8 cellular contexts compared by ENCODE assay signal in genomic region chr2:216013080-216013909, GRCh38. TPM values are rescaled to one million over a fixed set of nuclear protein-coding genes. Genes with fewer than 3 reads are reported as not detected.
DNase-seq lines count a peak whose midpoint lies in the region; ATAC-seq and TF ChIP-seq lines count a peak whose summit lies in the region.

Gene MREG (minus strand): TSS chr2:216013551. CDS start chr2:216013327, 224 bp downstream.

- peak within 1 kb of the TSS; percentile 63 for H3K4me2 ChIP-seq in SU-DHL-6 (ENCODE audit: low read depth, low read length, poor library complexity, severe bottlenecking)

- peaks cover 6% of the 10 kb centered on the region; the same call in 1 of the 2 replicates for H3K79me2 ChIP-seq in SU-DHL-6 (ENCODE audit: insufficient read depth, low read length)

- H4K20me1 ChIP-seq in SU-DHL-6 (ENCODE audit: low read depth, low read length) = no peaks in the 10 kb centered on the region

- peak within 1 kb of the TSS; percentile 62 for H3K4me3 ChIP-seq in SU-DHL-6 (ENCODE audit: insufficient read depth, low read length, poor library complexity, severe bottlenecking)
- H3K4me3 ChIP-seq in heart left ventricle = peak within 1 kb of the TSS; percentile 34 to 71 (median 56)

- H3K4me1 ChIP-seq in heart left ventricle = peaks cover 0 to 25% (median 7%) of the 10 kb centered on the region in 12 donors

- peak within 1 kb of the TSS; percentile 67 for H3K9ac ChIP-seq in SU-DHL-6 (ENCODE audit: low read length)

- H3K27me3 Mint-ChIP-seq in activated naive CD8-positive, alpha-beta T cell treated with anti-CD3 and anti-CD28 coated beads, Interleukin-2, amount 10 ng/mL, durations not matched to agents 7 days and 5 days = no peaks in the 10 kb centered on the region
- no peaks in the 10 kb centered on the region for H3K27me3 Mint-ChIP-seq in type B pancreatic cell

- H3K27me3 ChIP-seq in SU-DHL-6 (ENCODE audit: low read length) = no peaks in the 10 kb centered on the region
- no peaks in the 10 kb centered on the region for H3K27me3 ChIP-seq in heart left ventricle

- no peaks in the 10 kb centered on the region for H3K9me2 ChIP-seq in SU-DHL-6 (replicated peaks; ENCODE audit: insufficient read depth, low read length)

- TF ChIP-seq CTCF in GM12873 (IDR thresholded peaks at IDR 0.05; ENCODE audit: insufficient read depth, low read depth, low read length, missing control alignments) (peak; percentile 76), SU-DHL-6 (IDR thresholded peaks at IDR 0.05; ENCODE audit: insufficient read depth, low read length, poor library complexity, severe bottlenecking) (peak; percentile 68), heart left ventricle (IDR thresholded peaks at IDR 0.05) (peak; percentile 47 to 74 (median 65)), type B pancreatic cell (conservative IDR thresholded peaks at IDR 0.05) (peak; percentile 82)

- H3K4me1 Mint-ChIP-seq in activated naive CD8-positive, alpha-beta T cell treated with anti-CD3 and anti-CD28 coated beads, Interleukin-2, amount 10 ng/mL, durations not matched to agents 7 days and 5 days = peaks cover 40% of the 10 kb centered on the region
- H3K4me1 Mint-ChIP-seq in type B pancreatic cell (ENCODE audit: unreplicated experiment) = peaks cover 4% of the 10 kb centered on the region

- H3K27ac Mint-ChIP-seq in activated naive CD8-positive, alpha-beta T cell treated with anti-CD3 and anti-CD28 coated beads, Interleukin-2, amount 10 ng/mL, durations not matched to agents 7 days and 5 days = peak within 1 kb of the TSS; percentile 65
- peak within 1 kb of the TSS; percentile 77 for H3K27ac Mint-ChIP-seq in type B pancreatic cell

- peak within 1 kb of the TSS; percentile 90 for H3K4me3 Mint-ChIP-seq in activated naive CD8-positive, alpha-beta T cell treated with anti-CD3 and anti-CD28 coated beads, Interleukin-2, amount 10 ng/mL, durations not matched to agents 7 days and 5 days
- peak within 1 kb of the TSS; percentile 91 for H3K4me3 Mint-ChIP-seq in type B pancreatic cell

- ATAC-seq in HG02610 (IDR thresholded peaks at IDR 0.05; ENCODE audit: unreplicated experiment) (peak; percentile 33), heart left ventricle (peak in 3 of 4 donors; percentile 73 to 91 (median 85))
- ATAC-seq in activated naive CD8-positive, alpha-beta T cell treated with anti-CD3 and anti-CD28 coated beads, Interleukin-2, amount 10 ng/mL, durations not matched to agents 7 days and 5 days (ENCODE audit: low read depth) = peak; percentile 66

- WGBS in heart left ventricle, 4 donors = 1 to 2% (median 1%) methylated on average over 35 to 70 of the region's 70 CpGs

- H3F3A ChIP-seq in SU-DHL-6 (ENCODE audit: insufficient read depth) = peaks cover 7% of the 10 kb centered on the region; the same call in 1 of the 2 replicates

- H3K9me3 ChIP-seq in SU-DHL-6 (ENCODE audit: insufficient read depth, low read length) (no peaks in the 10 kb centered on the region), heart left ventricle (no peaks in the 10 kb centered on the region)

- no peak within 1 kb of the TSS for H3K27ac ChIP-seq in SU-DHL-6 (ENCODE audit: low read depth, low read length)
- H3K27ac ChIP-seq in heart left ventricle = no peak within 1 kb of the TSS

- no peak for TF ChIP-seq POLR2A in heart left ventricle (IDR thresholded peaks at IDR 0.05)

- H2AFZ ChIP-seq in SU-DHL-6 (ENCODE audit: low read depth, low read length, severe bottlenecking) = peak within 1 kb of the TSS; percentile 94

- no peaks in the 10 kb centered on the region for H3K9me3 Mint-ChIP-seq in activated naive CD8-positive, alpha-beta T cell treated with anti-CD3 and anti-CD28 coated beads, Interleukin-2, amount 10 ng/mL, durations not matched to agents 7 days and 5 days
- no peaks in the 10 kb centered on the region for H3K9me3 Mint-ChIP-seq in type B pancreatic cell

- intact Hi-C loops in heart left ventricle (cut with DNase I) (no loop called here), posterior cingulate gyrus (cut with DNase I) (no loop called here)

- H3K36me3 Mint-ChIP-seq in activated naive CD8-positive, alpha-beta T cell treated with anti-CD3 and anti-CD28 coated beads, Interleukin-2, amount 10 ng/mL, durations not matched to agents 7 days and 5 days = peaks cover 2% of the 10 kb centered on the region
- peaks cover 4% of the 10 kb centered on the region for H3K36me3 Mint-ChIP-seq in type B pancreatic cell

- DNase-seq in NCI-H1048 (lab: John Stamatoyannopoulos, UW) (peak; percentile 63), heart left ventricle (peak; percentile 53 to 82 (median 63)), posterior cingulate gyrus (peak; percentile 56 to 94 (median 76)), type B pancreatic cell (ENCODE audit: extremely low spot score, unreplicated experiment) (peak; percentile 87)
- DNase-seq in activated naive CD8-positive, alpha-beta T cell treated with anti-CD3 and anti-CD28 coated beads, Interleukin-2, amount 10 ng/mL, durations not matched to agents 7 days and 5 days = peak; percentile 84

- H3K36me3 ChIP-seq in SU-DHL-6 (ENCODE audit: low read length) (no peaks in the 10 kb centered on the region), heart left ventricle (no peaks in the 10 kb centered on the region)

- POLR2A ChIA-PET in activated naive CD8-positive, alpha-beta T cell treated with anti-CD3 and anti-CD28 coated beads, Interleukin-2, amount 10 ng/mL, durations not matched to agents 7 days and 5 days (lab: Charles Lee) = interaction anchor here (0.6 kb wide), 2 partner anchors 7 to 264 kb away, joined by 3 read pairs; no protein-coding TSS in a partner anchor

RNA-seq across cellular contexts. Expression of gene MREG, which starts in this region (rescaled TPM):
- total RNA-seq in activated naive CD8-positive, alpha-beta T cell treated with anti-CD3 and anti-CD28 coated beads, Interleukin-2, amount 10 ng/mL, durations not matched to agents 7 days and 5 days = 1 to 10 TPM; 7.0 to 8.5 TPM
- total RNA-seq in heart left ventricle (1 to 10 TPM in 1 of 9 donors, under 1 TPM in 7, not detected in 1; 0.16 to 2.4 (median 0.40) TPM), type B pancreatic cell (ENCODE audit: low replicate concordance) (15.7 and 21.2 TPM in 2 replicates)
- polyA plus RNA-seq in heart left ventricle = under 1 TPM; 0.14 to 0.23 TPM

Comparison
In these comparisons a context has a peak if more than half of its experiments do, and no peak if none do; other contexts are left out.
1. ATAC-seq: peak in every context shown above with its lines; median percentile 85 in heart left ventricle; 66 in activated naive CD8-positive, alpha-beta T cell treated with anti-CD3 and anti-CD28 coated beads, Interleukin-2, amount 10 ng/mL, durations not matched to agents 7 days and 5 days; 33 in HG02610.